22 cellular contexts compared by ENCODE assay signal in genomic region chr10:124661661-124662180, GRCh38.
DNase-seq lines count a peak whose midpoint lies in the region; TF ChIP-seq lines count a peak whose summit lies in the region.
"Had no signal": no experiment of that assay in that cellular context is flagged by ENCODE, and none has a peak within 500 bp of the region (broad histone marks: within the 10 kb centered on the region; RNA-seq: fewer than 3 reads in every experiment).

No MANE protein-coding gene starts in this region.

- TF ChIP-seq CTCF in HEK293 (tag by site-specific recombination; IDR thresholded peaks at IDR 0.05) (no peak), dorsolateral prefrontal cortex (IDR thresholded peaks at IDR 0.05 in 54 of 56, conservative IDR thresholded peaks at IDR 0.05 in 2 of 56; ENCODE audit: low read depth in 1 of 56, partially characterized antibody in 56 of 56) (no peak)

- H3K4me1 ChIP-seq in HEK293 (ENCODE audit: control insufficient read depth, insufficient read depth, low read length) (no peaks in the 10 kb centered on the region), skeletal muscle tissue (ENCODE audit: control insufficient read depth in 3 of 3, insufficient read depth in 3 of 3, low read length in 3 of 3) (peaks cover 38 to 74% (median 47%) of the 10 kb centered on the region in 3 donors)

- H3K27ac ChIP-seq in HEK293 (ENCODE audit: extremely low read depth, low read depth, low read length) (no peak overlapping the region), dorsolateral prefrontal cortex (peak overlapping the region in 54 of 59 donors; percentile 4 to 99 (median 68)), skeletal muscle tissue (ENCODE audit: low read depth, low read length) (peak overlapping the region; percentile 51)
- H3K27ac ChIP-seq: 22Rv1, HL-60, SJSA1, thoracic aorta had no signal

- no peak overlapping the region for H3K4me3 Mint-ChIP-seq in T-helper 2 cell treated with Interferon-gamma antibody and Interleukin-4, amounts not matched to agents 5 μg/mL and 100 μg/mL, for 36 hours
- H3K4me3 Mint-ChIP-seq: HFFc6; naive thymus-derived CD8-positive, alpha-beta T cell had no signal

- H3K36me3 ChIP-seq in HEK293 (ENCODE audit: control insufficient read depth in 2 of 2, insufficient read depth in 1 of 2, low read length in 2 of 2) (peaks cover 0 to 7% of the 10 kb centered on the region in 2 experiments; a peak in 2 of 3 replicates), skeletal muscle tissue (ENCODE audit: control insufficient read depth in 3 of 3, insufficient read depth in 3 of 3, low read length in 3 of 3) (peaks cover 0 to 4% (median 2%) of the 10 kb centered on the region in 3 donors)
- H3K36me3 ChIP-seq: SJSA1, thoracic aorta had no signal

- no peaks in the 10 kb centered on the region for H3K36me3 Mint-ChIP-seq in T-helper 2 cell treated with Interferon-gamma antibody and Interleukin-4, amounts not matched to agents 5 μg/mL and 100 μg/mL, for 36 hours (ENCODE audit: low read depth)

- no peaks in the 10 kb centered on the region for H3K9me3 Mint-ChIP-seq in T-helper 2 cell treated with Interferon-gamma antibody and Interleukin-4, amounts not matched to agents 5 μg/mL and 100 μg/mL, for 36 hours
- H3K9me3 Mint-ChIP-seq: HFFc6; naive thymus-derived CD8-positive, alpha-beta T cell had no signal

- no peaks in the 10 kb centered on the region for H3K27me3 Mint-ChIP-seq in T-helper 2 cell treated with Interferon-gamma antibody and Interleukin-4, amounts not matched to agents 5 μg/mL and 100 μg/mL, for 36 hours (ENCODE audit: low read depth)
- H3K27me3 Mint-ChIP-seq: naive thymus-derived CD8-positive, alpha-beta T cell had no signal

- POLR2A ChIA-PET in HEK293 (lab: Yijun Ruan, JAX), result no interaction called here

- peaks cover 32% of the 10 kb centered on the region for H3K4me1 Mint-ChIP-seq in T-helper 2 cell treated with Interferon-gamma antibody and Interleukin-4, amounts not matched to agents 5 μg/mL and 100 μg/mL, for 36 hours (ENCODE audit: low read depth)

- H3K9ac ChIP-seq in skeletal muscle tissue (ENCODE audit: low read depth in 1 of 3, low read length in 3 of 3), result no peak overlapping the region

- no peaks in the 10 kb centered on the region for H3K9me3 ChIP-seq in HEK293 (ENCODE audit: control insufficient read depth, insufficient read depth, low read depth, low read length)
- H3K9me3 ChIP-seq in skeletal muscle tissue (ENCODE audit: control insufficient read depth in 3 of 3, low read length in 3 of 3), result no peaks in the 10 kb centered on the region
- H3K9me3 ChIP-seq: SJSA1, thoracic aorta had no signal

- no peak for DNase-seq in T-helper 2 cell treated with Interferon-gamma antibody and Interleukin-4, amounts not matched to agents 5 μg/mL and 100 μg/mL, for 36 hours (ENCODE audit: low spot score)
- DNase-seq in T-helper 2 cell (no peak), dorsolateral prefrontal cortex (no peak), NK-92 (lab: John Stamatoyannopoulos, UW; ENCODE audit: unreplicated experiment) (no peak)
- DNase-seq in stimulated activated CD4-positive, alpha-beta T cell treated with anti-CD3 and anti-CD28 coated beads, Interleukin-4, amount 100 ng/mL, for 4 hours, result no peak
- DNase-seq in activated T-cell treated with anti-CD3 and anti-CD28 coated beads, Interleukin-2, amount 50 U/mL, for 1 hour, result no peak
- DNase-seq: activated CD8-positive, alpha-beta memory T cell treated with anti-CD3 and anti-CD28 coated beads for 24 hours; activated gamma-delta T cell treated with Interleukin-2 at 50 U/mL for 16 hours; HFFc6; naive thymus-derived CD8-positive, alpha-beta T cell; NCI-H1417; NCI-H2081; NCI-H226; NCI-H69; retina; T-helper 1 cell had no signal

- intact Hi-C loops in dorsolateral prefrontal cortex (cut with DNase I), result no loop called here

- peak overlapping the region; percentile 31 for H3K27ac Mint-ChIP-seq in T-helper 2 cell treated with Interferon-gamma antibody and Interleukin-4, amounts not matched to agents 5 μg/mL and 100 μg/mL, for 36 hours
- H3K27ac Mint-ChIP-seq: HFFc6 had no signal

- no peak overlapping the region for H3K4me3 ChIP-seq in HEK293 (ENCODE audit: low read depth, low read length)
- H3K4me3 ChIP-seq in dorsolateral prefrontal cortex, result no peak overlapping the region
- no peak overlapping the region for H3K4me3 ChIP-seq in skeletal muscle tissue (ENCODE audit: low read length in 3 of 3)
- H3K4me3 ChIP-seq: SJSA1, thoracic aorta had no signal

- CTCF ChIA-PET in HEK293 (lab: Yijun Ruan, JAX), result no interaction called here

- H3K27me3 ChIP-seq in dorsolateral prefrontal cortex (no peaks in the 10 kb centered on the region), skeletal muscle tissue (ENCODE audit: control insufficient read depth in 3 of 3, insufficient read depth in 3 of 3, low read length in 3 of 3) (no peaks in the 10 kb centered on the region)
- H3K27me3 ChIP-seq: SJSA1 had no signal

TF ChIP-seq in HEK293, 187 proteins besides CTCF, POLR2A, EP300 and RAD21:
- TF ChIP-seq ZIC2 (tag by site-specific recombination; IDR thresholded peaks at IDR 0.05), result peak; percentile 17; the same call in 1 of the 2 replicates
- TF ChIP-seq YY2 (tag by site-specific recombination; IDR thresholded peaks at IDR 0.05), result no peak
- no peak for TF ChIP-seq OSR2 (tag by site-specific recombination; IDR thresholded peaks at IDR 0.05)
